ENCODE assay signal across 12 cellular contexts in genomic region chr4:150063128-150063527, GRCh38. TPM values are rescaled to one million over a fixed set of nuclear protein-coding genes. Genes with fewer than 3 reads are reported as not detected.
"Had no signal": no experiment of that assay in that cellular context is flagged by ENCODE, and none has a peak within 500 bp of the region (broad histone marks: within the 10 kb centered on the region; RNA-seq: fewer than 3 reads in every experiment).

No MANE protein-coding gene starts in this region.

- DNase-seq: activated CD4-positive, alpha-beta T cell treated with anti-CD3 and anti-CD28 coated beads, Interleukin-2, amount 50 U/mL, for 4 hours; activated CD4-positive, CD25-positive, alpha-beta regulatory T cell treated with anti-CD3 and anti-CD28 coated beads, Interleukin-2, amount 50 U/mL, for 72 hours; activated T-cell treated with anti-CD3 and anti-CD28 coated beads, Interleukin-2, amount 50 U/mL, for 1 hour; gastrocnemius medialis; lower lobe of right lung; natural killer cell; stimulated activated CD4-positive, alpha-beta T cell treated with anti-CD3 and anti-CD28 coated beads, Interleukin-4, amount 100 ng/mL, for 1 hour; testis had no signal

- FAIRE-seq: endometrium had no signal

- H3K4me3 ChIP-seq: esophagus muscularis mucosa, gastrocnemius medialis, lower lobe of right lung, prostate gland, testis had no signal

- H3K27ac ChIP-seq: gastrocnemius medialis, lower lobe of right lung, prostate gland, testis had no signal

- H3K36me3 ChIP-seq: esophagus muscularis mucosa, gastrocnemius medialis, lower lobe of right lung, prostate gland had no signal

- H3K4me1 ChIP-seq: prostate gland, testis had no signal

- ATAC-seq: activated naive CD4-positive, alpha-beta T cell treated with anti-CD3 and anti-CD28 coated beads, Interleukin-2, amount 50 U/mL, for 72 hours; gastrocnemius medialis; lower lobe of right lung; natural killer cell had no signal

- H3K27me3 ChIP-seq: esophagus muscularis mucosa, gastrocnemius medialis, testis had no signal

- H3K9me3 ChIP-seq: esophagus muscularis mucosa, gastrocnemius medialis, lower lobe of right lung, prostate gland, testis had no signal

RNA-seq across cellular contexts. Expression of gene DCLK2, which starts 15.1 kb away (rescaled TPM):
- total RNA-seq: activated naive CD4-positive, alpha-beta T cell treated with anti-CD3 and anti-CD28 coated beads, Interleukin-2, amount 50 U/mL, for 72 hours had no signal
